Comparison of ENCODE assay signal across 9 cellular contexts in the genomic region with DNA sequence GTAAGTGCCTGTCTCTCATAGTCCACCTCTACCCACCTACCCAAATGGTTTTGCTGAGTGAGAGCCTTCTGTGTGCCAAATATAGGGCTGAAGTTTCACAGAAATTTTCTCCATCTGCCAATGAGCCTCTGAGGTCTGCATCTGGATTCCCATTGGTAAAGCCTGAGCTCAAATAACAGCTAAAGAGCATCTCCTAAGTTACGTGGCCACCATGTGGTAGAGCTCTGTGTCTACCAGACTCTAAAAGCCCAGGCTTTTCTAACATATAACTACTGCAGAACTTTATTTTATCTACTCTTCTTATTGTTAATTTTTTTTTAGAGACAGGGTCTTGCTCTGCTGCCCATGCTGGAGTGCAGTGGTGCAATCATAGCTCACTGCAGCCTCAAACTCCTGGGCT. TPM values are rescaled to one million over a fixed set of nuclear protein-coding genes. Genes with fewer than 3 reads are reported as not detected.
A peak's percentile ranks its signal among the peaks of the same experiment; 100 is the strongest.
DNase-seq lines count a peak whose midpoint lies in the region; ATAC-seq and TF ChIP-seq lines count a peak whose summit lies in the region.
"Had no signal": no experiment of that assay in that cellular context is flagged by ENCODE, and none has a peak within 500 bp of the region (broad histone marks: within the 10 kb centered on the region; RNA-seq: fewer than 3 reads in every experiment).

No MANE protein-coding gene starts in this region.

- intact Hi-C loops in activated CD4-positive, alpha-beta memory T cell treated with anti-CD3 and anti-CD28 coated beads for 36 hours (cut with micrococcal nuclease): no loop called here

- peaks cover 3% of the 10 kb centered on the region for H3K27me3 Mint-ChIP-seq in endodermal cell (ENCODE audit: insufficient read depth)
- no peaks in the 10 kb centered on the region for H3K27me3 Mint-ChIP-seq in activated CD4-positive, alpha-beta memory T cell treated with anti-CD3 and anti-CD28 coated beads for 36 hours

- H3K4me3 ChIP-seq in endodermal cell (ENCODE audit: low read length): no peak overlapping the region
- H3K4me3 ChIP-seq in gastroesophageal sphincter: no peak overlapping the region

- TF ChIP-seq EP300 in gastroesophageal sphincter (IDR thresholded peaks at IDR 0.05): no peak

- peak; percentile 24 for TF ChIP-seq CTCF in AG09319 (IDR thresholded peaks at IDR 0.05; ENCODE audit: low read depth, low read length)
- 0 out of 3 replicates have a peak, but pooled peaks have one; percentile 12 for TF ChIP-seq CTCF in GM12872 (IDR thresholded peaks at IDR 0.05; ENCODE audit: insufficient read depth, low read depth, low read length)
- peak; percentile 70 for TF ChIP-seq CTCF in endodermal cell (conservative IDR thresholded peaks at IDR 0.05)
- no peak for TF ChIP-seq CTCF in gastroesophageal sphincter (IDR thresholded peaks at IDR 0.05)

- POLR2A ChIA-PET in activated CD4-positive, alpha-beta memory T cell treated with anti-CD3 and anti-CD28 coated beads for 36 hours (lab: Charles Lee): no interaction called here

- H3K27ac Mint-ChIP-seq in endodermal cell: no peak overlapping the region
- H3K27ac Mint-ChIP-seq in activated CD4-positive, alpha-beta memory T cell treated with anti-CD3 and anti-CD28 coated beads for 36 hours: no peak overlapping the region

- H3K4me3 Mint-ChIP-seq in endodermal cell: no peak overlapping the region
- H3K4me3 Mint-ChIP-seq in activated CD4-positive, alpha-beta memory T cell treated with anti-CD3 and anti-CD28 coated beads for 36 hours: no peak overlapping the region

- H3K4me1 ChIP-seq in endodermal cell (ENCODE audit: control insufficient read depth, insufficient read depth, low read length) (no peaks in the 10 kb centered on the region), gastroesophageal sphincter (no peaks in the 10 kb centered on the region)

- no peaks in the 10 kb centered on the region for H3K9me3 Mint-ChIP-seq in endodermal cell
- H3K9me3 Mint-ChIP-seq in activated CD4-positive, alpha-beta memory T cell treated with anti-CD3 and anti-CD28 coated beads for 36 hours: no peaks in the 10 kb centered on the region

- no peaks in the 10 kb centered on the region for H3K36me3 Mint-ChIP-seq in endodermal cell (ENCODE audit: low read depth)
- no peaks in the 10 kb centered on the region for H3K36me3 Mint-ChIP-seq in activated CD4-positive, alpha-beta memory T cell treated with anti-CD3 and anti-CD28 coated beads for 36 hours

- no peaks in the 10 kb centered on the region for H3K36me3 ChIP-seq in endodermal cell (ENCODE audit: control insufficient read depth, insufficient read depth, low read length)
- H3K36me3 ChIP-seq in gastroesophageal sphincter: no peaks in the 10 kb centered on the region

- WGBS in endodermal cell (ENCODE audit: insufficient coverage in 1 of 2, insufficient read length in 1 of 2), 2 experiments: 68 to 80% methylated on average over 1 of the region's 1 CpG
- WGBS in gastroesophageal sphincter (ENCODE audit: low coverage in 1 of 2), 2 donors: 40 to 45% methylated on average over 1 of the region's 1 CpG

- peaks cover 5% of the 10 kb centered on the region for H3K27me3 ChIP-seq in endodermal cell (ENCODE audit: control insufficient read depth, insufficient read depth, low read length, poor library complexity, severe bottlenecking)
- peaks cover 4% of the 10 kb centered on the region for H3K27me3 ChIP-seq in gastroesophageal sphincter

- CTCF ChIA-PET in activated CD4-positive, alpha-beta memory T cell treated with anti-CD3 and anti-CD28 coated beads for 36 hours (lab: Charles Lee): interaction anchor here (0.6 to 2.4 kb wide), 4 partner anchors 40 to 453 kb away, joined by 3 to 11 read pairs (median 4); no protein-coding TSS in a partner anchor

- H3K27ac ChIP-seq in endodermal cell (ENCODE audit: low read depth, low read length) (no peak overlapping the region), gastroesophageal sphincter (no peak overlapping the region)

- no peak overlapping the region for H3K9ac ChIP-seq in endodermal cell (ENCODE audit: extremely low read depth, low read length, poor library complexity, severe bottlenecking)

- H3K4me1 Mint-ChIP-seq in endodermal cell: peaks cover 7% of the 10 kb centered on the region
- no peaks in the 10 kb centered on the region for H3K4me1 Mint-ChIP-seq in activated CD4-positive, alpha-beta memory T cell treated with anti-CD3 and anti-CD28 coated beads for 36 hours (ENCODE audit: low read depth)

- TF ChIP-seq POLR2A in gastroesophageal sphincter (IDR thresholded peaks at IDR 0.05): no peak

- ATAC-seq in gastroesophageal sphincter: no peak

- DNase-seq in AG09319 (ENCODE audit: extremely low read depth, low read depth) (no peak), NCI-H345 treated with DMSO at 0.1 percent for 48 hours (lab: John Stamatoyannopoulos, UW; ENCODE audit: unreplicated experiment) (peak; percentile 17), endodermal cell (peak; percentile 66), NCI-H187 treated with DMSO at 0.1 percent for 48 hours (lab: John Stamatoyannopoulos, UW) (no peak), kidney glomerular epithelial cell (lab: John Stamatoyannopoulos, UW) (no peak)
- no peak for DNase-seq in activated CD4-positive, alpha-beta memory T cell treated with anti-CD3 and anti-CD28 coated beads for 36 hours
- DNase-seq: Right ventricle myocardium superior had no signal

- H3K9me3 ChIP-seq in endodermal cell (ENCODE audit: control insufficient read depth, low read length) (no peaks in the 10 kb centered on the region), gastroesophageal sphincter (no peaks in the 10 kb centered on the region)

RNA-seq across cellular contexts. Expression of a gene that starts 16.0 kb away (rescaled TPM):
- under 1 TPM; 0.46 to 0.71 TPM for total RNA-seq in endodermal cell
- polyA plus RNA-seq in endodermal cell (2013, experiment 1 of 2): 0.32 TPM
- polyA plus RNA-seq in endodermal cell (2013, experiment 2 of 2): 0.17 TPM
- 1 to 10 TPM in 2 of 4 donors, under 1 TPM in 1, not detected in 1; 0.40 to 1.8 (median 1.0) TPM for total RNA-seq in gastroesophageal sphincter
- 1 to 10 TPM; 1.5 to 2.1 TPM for total RNA-seq in activated CD4-positive, alpha-beta memory T cell treated with anti-CD3 and anti-CD28 coated beads for 36 hours

RNA-seq across cellular contexts. Expression of a gene that starts 16.7 kb away (rescaled TPM):
- under 1 TPM; 0.35 TPM for total RNA-seq in endodermal cell
- 0.14 TPM for polyA plus RNA-seq in endodermal cell (2013, experiment 1 of 2)
- not detected for polyA plus RNA-seq in endodermal cell (2013, experiment 2 of 2)
- not detected for total RNA-seq in gastroesophageal sphincter
- total RNA-seq in activated CD4-positive, alpha-beta memory T cell treated with anti-CD3 and anti-CD28 coated beads for 36 hours: under 1 TPM in 1 of 2 experiments, not detected in 1; 0.24 TPM

RNA-seq across cellular contexts. Expression of a gene that starts 37.0 kb away (rescaled TPM):
- under 1 TPM; 0.31 to 0.49 TPM for total RNA-seq in endodermal cell
- not detected for polyA plus RNA-seq in endodermal cell (2013, experiment 1 of 2)
- polyA plus RNA-seq in endodermal cell (2013, experiment 2 of 2): 0.33 TPM
- 1 to 10 TPM in 1 of 4 donors, under 1 TPM in 2, not detected in 1; 0.10 to 4.0 (median 0.46) TPM for total RNA-seq in gastroesophageal sphincter
- under 1 TPM; 0.12 to 0.36 TPM for total RNA-seq in activated CD4-positive, alpha-beta memory T cell treated with anti-CD3 and anti-CD28 coated beads for 36 hours

Comparison
In these comparisons a context has a peak if more than half of its experiments do, and no peak if none do; other contexts are left out.
1. DNase-seq: peak in NCI-H345 treated with DMSO at 0.1 percent for 48 hours (single experiment) and endodermal cell (single experiment); none in AG09319 (single experiment), NCI-H187 treated with DMSO at 0.1 percent for 48 hours (single experiment), activated CD4-positive, alpha-beta memory T cell treated with anti-CD3 and anti-CD28 coated beads for 36 hours (single experiment) and kidney glomerular epithelial cell (single experiment).
2. CTCF ChIP-seq: peak in AG09319 (single experiment), GM12872 (single experiment) and endodermal cell (single experiment); none in gastroesophageal sphincter (0 of 4).